Comparison of ENCODE assay signal across 6 cellular contexts in the genomic region with DNA sequence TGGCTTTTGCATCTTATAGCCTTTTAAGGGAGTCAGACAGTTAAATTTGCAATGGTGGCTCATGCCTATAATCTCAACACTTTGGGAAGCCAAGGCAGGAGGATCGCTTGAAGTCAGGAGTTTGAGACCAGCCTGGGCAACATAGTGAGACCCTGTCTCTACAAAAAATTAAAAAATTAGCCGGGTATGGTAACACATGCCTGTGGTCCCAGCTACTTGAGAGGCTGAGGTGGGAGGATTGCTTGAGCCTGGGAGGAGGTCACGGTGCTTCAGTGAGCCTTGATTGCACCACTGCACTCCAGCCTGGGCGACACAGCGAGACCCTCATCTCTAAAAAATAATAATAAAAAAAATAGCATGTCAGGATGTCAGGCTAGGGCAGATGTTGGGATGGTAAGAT. TPM values are rescaled to one million over a fixed set of nuclear protein-coding genes. Genes with fewer than 3 reads are reported as not detected.
"Had no signal": no experiment of that assay in that cellular context is flagged by ENCODE, and none has a peak within 500 bp of the region (broad histone marks: within the 10 kb centered on the region; RNA-seq: fewer than 3 reads in every experiment).

No MANE protein-coding gene starts in this region.

RNA-seq across cellular contexts. Expression of gene PRR15L, which starts 44.0 kb away (rescaled TPM):
- total RNA-seq: activated T-helper 17 cell treated with anti-CD3 and anti-CD28 coated beads, Interleukin-2, amount 50 U/mL, for 72 hours; aorta; esophagus muscularis mucosa; left ventricle myocardium superior; myocyte; T-helper 1 cell treated with Interleukin-12 subunit alpha and Interleukin-12 subunit beta and Interleukin-4 antibody, amounts not matched to agents 30 ng/mL and 1 ng/mL, for 36 hours had no signal
